Comparison of ENCODE assay signal across 8 cellular contexts in genomic region chr17:77429985-77430752, GRCh38.
A peak's percentile ranks its signal among the peaks of the same experiment; 100 is the strongest.
DNase-seq lines count a peak whose midpoint lies in the region; ATAC-seq and TF ChIP-seq lines count a peak whose summit lies in the region.

No MANE protein-coding gene starts in this region.

- H2AFZ ChIP-seq in OCI-LY3 (ENCODE audit: low read depth, low read length) (no peak overlapping the region), fibroblast of lung (ENCODE audit: low read length) (no peak overlapping the region)

- H3K27me3 ChIP-seq in OCI-LY3 (ENCODE audit: low read depth, low read length) (peaks cover 19% of the 10 kb centered on the region), fibroblast of lung (ENCODE audit: control insufficient read depth, insufficient read depth, low read length) (no peaks in the 10 kb centered on the region)

- TF ChIP-seq CTCF in OCI-LY3 (IDR thresholded peaks at IDR 0.05; ENCODE audit: low read depth, low read length), result peak; percentile 87
- peak; percentile 79 to 82 for TF ChIP-seq CTCF in fibroblast of lung (conservative IDR thresholded peaks at IDR 0.05 in 1 of 2, IDR thresholded peaks at IDR 0.05 in 1 of 2; ENCODE audit: low read depth in 1 of 2, low read length in 2 of 2)
- TF ChIP-seq CTCF in nephron (IDR thresholded peaks at IDR 0.05; ENCODE audit: unreplicated experiment in 3 of 3), result peak; percentile 64 to 80 (median 71)

- no peak overlapping the region for H3K9ac ChIP-seq in OCI-LY3 (ENCODE audit: low read length)
- H3K9ac ChIP-seq in fibroblast of lung (ENCODE audit: insufficient read depth, low read length), result peak overlapping the region; percentile 63

- H3K9me3 ChIP-seq in OCI-LY3 (ENCODE audit: insufficient read depth, low read length) (no peaks in the 10 kb centered on the region; the same call in 1 of the 2 replicates), fibroblast of lung (ENCODE audit: control insufficient read depth, insufficient read depth, low read depth, low read length) (no peaks in the 10 kb centered on the region)

- DNase-seq in AG08396 (ENCODE audit: low spot score) (peak; percentile 93), GM19238 (ENCODE audit: insufficient read length, low spot score) (peak; percentile 68), activated T-helper 1 cell treated with Interleukin-2 at 50 U/mL for 16 hours (ENCODE audit: low read depth) (peak; percentile 67), fibroblast of lung (ENCODE audit: low read depth in 2 of 2) (peak; percentile 99), NCI-H2171 (lab: John Stamatoyannopoulos, UW) (no peak)
- DNase-seq in stimulated activated naive CD8-positive, alpha-beta T cell treated with anti-CD3 and anti-CD28 coated beads, Interleukin-15, amount 100 ng/mL, for 72 hours, result peak; percentile 72 to 79

- H4K20me1 ChIP-seq in OCI-LY3 (ENCODE audit: insufficient read depth, low read length) (no peaks in the 10 kb centered on the region), fibroblast of lung (ENCODE audit: control insufficient read depth, extremely low read depth, insufficient read depth, low read length) (no peaks in the 10 kb centered on the region)

- H3K36me3 ChIP-seq in OCI-LY3 (replicated peaks; ENCODE audit: low read depth, low read length) (no peaks in the 10 kb centered on the region), fibroblast of lung (ENCODE audit: control insufficient read depth, insufficient read depth, low read length) (peaks cover 4% of the 10 kb centered on the region)

- H3K79me2 ChIP-seq in OCI-LY3 (ENCODE audit: low read length) (no peaks in the 10 kb centered on the region), fibroblast of lung (ENCODE audit: control insufficient read depth, insufficient read depth, low read length) (peaks cover 91% of the 10 kb centered on the region)

- H3K4me1 Mint-ChIP-seq in nephron, result peaks cover 86% of the 10 kb centered on the region
- H3K4me1 Mint-ChIP-seq in stimulated activated naive CD8-positive, alpha-beta T cell treated with anti-CD3 and anti-CD28 coated beads, Interleukin-15, amount 100 ng/mL, for 72 hours, result peaks cover 100% of the 10 kb centered on the region

- H3K27ac Mint-ChIP-seq in nephron, result peak overlapping the region; percentile 81 to 98 (median 87)
- no peak overlapping the region for H3K27ac Mint-ChIP-seq in stimulated activated naive CD8-positive, alpha-beta T cell treated with anti-CD3 and anti-CD28 coated beads, Interleukin-15, amount 100 ng/mL, for 72 hours

- ATAC-seq in stimulated activated naive CD8-positive, alpha-beta T cell treated with anti-CD3 and anti-CD28 coated beads, Interleukin-15, amount 100 ng/mL, for 72 hours, result no peak

- H3K27me3 Mint-ChIP-seq in nephron (ENCODE audit: low read depth), result peaks cover 3% of the 10 kb centered on the region
- H3K27me3 Mint-ChIP-seq in stimulated activated naive CD8-positive, alpha-beta T cell treated with anti-CD3 and anti-CD28 coated beads, Interleukin-15, amount 100 ng/mL, for 72 hours, result no peaks in the 10 kb centered on the region

- H3K4me2 ChIP-seq in OCI-LY3 (ENCODE audit: low read length) (peak overlapping the region; percentile 25; the same call in 1 of the 2 replicates), fibroblast of lung (ENCODE audit: extremely low read depth, insufficient read depth, low read length) (peak overlapping the region; percentile 66)

- no peaks in the 10 kb centered on the region for H3K9me3 Mint-ChIP-seq in nephron
- no peaks in the 10 kb centered on the region for H3K9me3 Mint-ChIP-seq in stimulated activated naive CD8-positive, alpha-beta T cell treated with anti-CD3 and anti-CD28 coated beads, Interleukin-15, amount 100 ng/mL, for 72 hours

- H3K4me1 ChIP-seq in OCI-LY3 (ENCODE audit: low read length) (peaks cover 44% of the 10 kb centered on the region), fibroblast of lung (ENCODE audit: control insufficient read depth, extremely low read depth, insufficient read depth, low read length) (peaks cover 73% of the 10 kb centered on the region)

- no peak overlapping the region for H3K27ac ChIP-seq in OCI-LY3 (ENCODE audit: low read length)
- peak overlapping the region; percentile 90 for H3K27ac ChIP-seq in fibroblast of lung (ENCODE audit: insufficient read depth, low read length)

- peak overlapping the region in 1 of 3 experiments; percentile 12 for H3K4me3 Mint-ChIP-seq in nephron
- H3K4me3 Mint-ChIP-seq in stimulated activated naive CD8-positive, alpha-beta T cell treated with anti-CD3 and anti-CD28 coated beads, Interleukin-15, amount 100 ng/mL, for 72 hours, result peak overlapping the region in 1 of 2 donors; percentile 51

- H3K4me3 ChIP-seq in OCI-LY3 (ENCODE audit: low read length) (no peak overlapping the region), fibroblast of lung (replicated peaks in 1 of 4; ENCODE audit: control extremely low read depth in 1 of 4, insufficient read depth in 1 of 4, low read depth in 3 of 4, low read length in 4 of 4) (no peak overlapping the region)

- no peaks in the 10 kb centered on the region for H3K36me3 Mint-ChIP-seq in nephron (ENCODE audit: low read depth)

Comparison
In these comparisons a context has a peak if more than half of its experiments do, and no peak if none do; other contexts are left out.
1. H3K27ac Mint-ChIP-seq: peak in nephron (3 of 3); none in stimulated activated naive CD8-positive, alpha-beta T cell treated with anti-CD3 and anti-CD28 coated beads, Interleukin-15, amount 100 ng/mL, for 72 hours (0 of 2).
2. Peak in every context shown above with its lines, with median percentiles within 50 percentile points of each other: CTCF ChIP-seq.